25 cellular contexts compared by ENCODE assay signal in the genomic region with DNA sequence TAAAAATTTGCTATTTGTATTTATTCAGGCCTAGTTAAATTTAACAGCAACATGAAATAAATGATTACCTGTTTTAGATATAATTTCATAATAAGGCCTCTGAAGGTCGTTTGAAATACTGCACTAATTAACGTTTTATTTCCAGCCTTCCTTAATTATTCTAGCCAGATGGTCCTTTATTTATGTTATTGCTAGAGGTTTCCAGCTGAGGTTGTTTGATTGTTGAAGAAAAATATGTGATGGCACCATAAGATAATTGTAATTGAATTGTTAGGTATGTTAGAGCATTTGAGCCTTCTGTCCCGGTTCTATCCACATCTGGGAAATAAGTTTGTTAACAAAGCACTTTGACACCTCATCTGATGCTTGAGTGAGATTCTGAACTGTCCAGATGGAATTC.
DNase-seq lines count a peak whose midpoint lies in the region; ATAC-seq and FAIRE-seq lines count a peak whose summit lies in the region.
"Had no signal": no experiment of that assay in that cellular context is flagged by ENCODE, and none has a peak within 500 bp of the region (broad histone marks: within the 10 kb centered on the region; RNA-seq: fewer than 3 reads in every experiment).

No MANE protein-coding gene starts in this region.

- peak; percentile 11 for DNase-seq in DMS53 (lab: John Stamatoyannopoulos, UW)
- DNase-seq in DMS53 treated with DMSO at 0.1 percent for 48 hours (lab: John Stamatoyannopoulos, UW; ENCODE audit: unreplicated experiment), result no peak
- DNase-seq in NCI-H524 treated with DMSO at 0.1 percent for 48 hours (lab: John Stamatoyannopoulos, UW), result peak; percentile 3
- DNase-seq in SK-N-DZ (ENCODE audit: low spot score), result peak; percentile 4
- no peak for DNase-seq in NCI-H1436 treated with DMSO at 0.1 percent for 48 hours (lab: John Stamatoyannopoulos, UW)
- no peak for DNase-seq in natural killer cell treated with Interleukin-12 subunit alpha and Interleukin-12 subunit beta and Interleukin-15 and Interleukin-18, amount 100 ng/mL, for 72 hours (ENCODE audit: low spot score)
- DNase-seq: 8988T; ACHN; AML-193; BE2C; CD4-positive, alpha-beta T cell; CD8-positive, alpha-beta memory T cell; DMS153; DMS79 treated with DMSO at 0.1 percent for 48 hours; GF-D8; GOT3; H7; HCEC 1CT had no signal

- no peak overlapping the region for H3K27ac Mint-ChIP-seq in natural killer cell treated with Interleukin-12 subunit alpha and Interleukin-12 subunit beta and Interleukin-15 and Interleukin-18, amount 100 ng/mL, for 72 hours
- H3K27ac Mint-ChIP-seq: CD14-positive monocyte; CD4-positive, alpha-beta T cell; CD8-positive, alpha-beta memory T cell had no signal

- no peaks in the 10 kb centered on the region for H3K4me1 Mint-ChIP-seq in natural killer cell treated with Interleukin-12 subunit alpha and Interleukin-12 subunit beta and Interleukin-15 and Interleukin-18, amount 100 ng/mL, for 72 hours (ENCODE audit: low read depth in 2 of 2)
- H3K4me1 Mint-ChIP-seq: CD14-positive monocyte; CD8-positive, alpha-beta memory T cell had no signal

- no peaks in the 10 kb centered on the region for H3K36me3 Mint-ChIP-seq in natural killer cell treated with Interleukin-12 subunit alpha and Interleukin-12 subunit beta and Interleukin-15 and Interleukin-18, amount 100 ng/mL, for 72 hours
- H3K36me3 Mint-ChIP-seq: CD14-positive monocyte; CD8-positive, alpha-beta memory T cell had no signal

- peaks cover 5% of the 10 kb centered on the region for H3K9me3 Mint-ChIP-seq in natural killer cell treated with Interleukin-12 subunit alpha and Interleukin-12 subunit beta and Interleukin-15 and Interleukin-18, amount 100 ng/mL, for 72 hours
- H3K9me3 Mint-ChIP-seq: CD4-positive, alpha-beta T cell had no signal

- ATAC-seq in natural killer cell treated with Interleukin-12 subunit alpha and Interleukin-12 subunit beta and Interleukin-15 and Interleukin-18, amount 100 ng/mL, for 72 hours, result no peak
- no peak for ATAC-seq in GM19395 (IDR thresholded peaks at IDR 0.05; ENCODE audit: unreplicated experiment)
- ATAC-seq: A549 had no signal

- peak; percentile 95 for FAIRE-seq in endometrium (lab: Jason Lieb, UNC)
- FAIRE-seq: A549, D721Med, GM12891, GM18507 had no signal

- H3K4me3 Mint-ChIP-seq in natural killer cell treated with Interleukin-12 subunit alpha and Interleukin-12 subunit beta and Interleukin-15 and Interleukin-18, amount 100 ng/mL, for 72 hours, result no peak overlapping the region
- H3K4me3 Mint-ChIP-seq: CD14-positive monocyte; CD4-positive, alpha-beta T cell; CD8-positive, alpha-beta memory T cell had no signal

- H3K27me3 Mint-ChIP-seq in natural killer cell treated with Interleukin-12 subunit alpha and Interleukin-12 subunit beta and Interleukin-15 and Interleukin-18, amount 100 ng/mL, for 72 hours, result no peaks in the 10 kb centered on the region
- H3K27me3 Mint-ChIP-seq: CD4-positive, alpha-beta T cell; CD8-positive, alpha-beta memory T cell had no signal

Comparison
In these comparisons a context has a peak if more than half of its experiments do, and no peak if none do; other contexts are left out.
1. DNase-seq: peak in DMS53 (single experiment), NCI-H524 treated with DMSO at 0.1 percent for 48 hours (single experiment) and SK-N-DZ (single experiment); none in DMS53 treated with DMSO at 0.1 percent for 48 hours (single experiment), NCI-H1436 treated with DMSO at 0.1 percent for 48 hours (single experiment) and natural killer cell treated with Interleukin-12 subunit alpha and Interleukin-12 subunit beta and Interleukin-15 and Interleukin-18, amount 100 ng/mL, for 72 hours (single experiment).